ENCODE assay signal across 27 cellular contexts in genomic region chr1:240599299-240599698, GRCh38. TPM values are rescaled to one million over a fixed set of nuclear protein-coding genes. Genes with fewer than 3 reads are reported as not detected.
A peak's percentile ranks its signal among the peaks of the same experiment; 100 is the strongest.
DNase-seq lines count a peak whose midpoint lies in the region; ATAC-seq, FAIRE-seq and TF ChIP-seq lines count a peak whose summit lies in the region.
"Had no signal": no experiment of that assay in that cellular context is flagged by ENCODE, and none has a peak within 500 bp of the region (broad histone marks: within the 10 kb centered on the region; RNA-seq: fewer than 3 reads in every experiment).

No MANE protein-coding gene starts in this region.

- no peak for TF ChIP-seq CTCF in VCaP (conservative IDR thresholded peaks at IDR 0.05)
- TF ChIP-seq CTCF in HepG2 (CRISPR knock-in tag; IDR thresholded peaks at IDR 0.05), result no peak
- no peak for TF ChIP-seq CTCF in right lobe of liver (IDR thresholded peaks at IDR 0.05)
- TF ChIP-seq CTCF in neural progenitor cell (IDR thresholded peaks at IDR 0.05), result no peak
- TF ChIP-seq CTCF in testis (IDR thresholded peaks at IDR 0.05), result no peak

- H3K4me2 ChIP-seq in HepG2 (ENCODE audit: low read depth, low read length), result 0 out of 2 replicates have a peak overlapping the region, but pooled peaks have one; percentile 11
- no peak overlapping the region for H3K4me2 ChIP-seq in neural progenitor cell

- FAIRE-seq in HepG2 (lab: Jason Lieb, UNC), result no peak
- FAIRE-seq: A204.1, G401.6, GM12891 had no signal

- TF ChIP-seq RAD21 in HepG2 (CRISPR knock-in tag; IDR thresholded peaks at IDR 0.05), result no peak

- TF ChIP-seq POLR2A in HepG2 (IDR thresholded peaks at IDR 0.05; ENCODE audit: insufficient read depth in 1 of 2, low read depth in 2 of 2, low read length in 2 of 2) (no peak), right lobe of liver (IDR thresholded peaks at IDR 0.05) (no peak), testis (IDR thresholded peaks at IDR 0.05) (no peak)

- CTCF ChIA-PET in HepG2 (lab: Yijun Ruan, JAX; ENCODE audit: low intra/inter-chr PET ratio, low total read pairs), result no interaction called here

- no TSS peak for BruUV-seq in HepG2 (replicated peaks; lab: Mats Ljungman, UMichigan)

- TF ChIP-seq EP300 in HepG2 (IDR thresholded peaks at IDR 0.05; ENCODE audit: low read depth in 2 of 2, low read length in 2 of 2) (no peak; a peak in 1 of 4 replicates), HepG2 (CRISPR knock-in tag; IDR thresholded peaks at IDR 0.05; ENCODE audit: borderline replicate concordance) (no peak)

- no peaks in the 10 kb centered on the region for H3F3A ChIP-seq in neural progenitor cell (ENCODE audit: low read depth)

- no peak for DNase-seq in HepG2 (ENCODE audit: low spot score)
- peak in 1 of 3 donors; percentile 61 for DNase-seq in right lobe of liver
- DNase-seq in neural progenitor cell (ENCODE audit: low spot score), result no peak
- DNase-seq in DMS79 treated with DMSO at 0.1 percent for 48 hours (lab: John Stamatoyannopoulos, UW), result no peak
- DNase-seq in testis, result no peak
- DNase-seq in activated naive CD4-positive, alpha-beta T cell treated with Interleukin-2 at 50 U/mL for 16 hours, result no peak
- DNase-seq in NCI-H748 (lab: John Stamatoyannopoulos, UW; ENCODE audit: unreplicated experiment), result no peak
- DNase-seq: 8988T; ACHN; BE2C; C1 segment of cervical spinal cord; CD4-positive, alpha-beta memory T cell; CD4-positive, CD25-positive, alpha-beta regulatory T cell; CD8-positive, alpha-beta memory T cell; COR-L47; DMS 273 treated with DMSO at 0.1 percent for 48 hours; DMS153; DMS53; DMS79; GF-D8 had no signal

- H3K9me3 ChIP-seq in HepG2 (ENCODE audit: low read length) (no peaks in the 10 kb centered on the region), right lobe of liver (no peaks in the 10 kb centered on the region), neural progenitor cell (ENCODE audit: low read depth) (no peaks in the 10 kb centered on the region), testis (no peaks in the 10 kb centered on the region)
- H3K9me3 ChIP-seq: BE2C, BLaER1 had no signal

- peaks cover 2% of the 10 kb centered on the region for H3K27me3 Mint-ChIP-seq in neural progenitor cell (ENCODE audit: insufficient read depth, low read depth)
- H3K27me3 Mint-ChIP-seq: CD4-positive, alpha-beta memory T cell; CD4-positive, CD25-positive, alpha-beta regulatory T cell; CD8-positive, alpha-beta memory T cell had no signal

- POLR2A ChIA-PET in HepG2 (lab: Yijun Ruan, JAX), result no interaction called here

- H2AFZ ChIP-seq in HepG2 (ENCODE audit: low read length) (no peak overlapping the region), neural progenitor cell (replicated peaks) (no peak overlapping the region)

- in situ Hi-C loops in HepG2 (cut with HindIII; ENCODE audit: extremely low pct_ligation_motif_present, low pct_unique_long_range_greater_than_20kb), result no loop called here

- H3K79me2 ChIP-seq in HepG2 (ENCODE audit: insufficient read depth, low read length), result no peaks in the 10 kb centered on the region
- H3K79me2 ChIP-seq in neural progenitor cell (ENCODE audit: low read depth), result no peaks in the 10 kb centered on the region

- no peaks in the 10 kb centered on the region for H3K9me3 Mint-ChIP-seq in neural progenitor cell

- intact Hi-C loops in HepG2 (cut with micrococcal nuclease; ENCODE audit: unreplicated experiment), result no loop called here
- intact Hi-C loops in right lobe of liver (cut with DNase I), result no loop called here
- intact Hi-C loops in testis (cut with DNase I; ENCODE audit: low total_unique reads), result no loop called here

- no peaks in the 10 kb centered on the region for H3K27me3 ChIP-seq in HepG2 (ENCODE audit: control insufficient read depth in 1 of 2, insufficient read depth in 2 of 2, low read length in 2 of 2)
- no peaks in the 10 kb centered on the region for H3K27me3 ChIP-seq in right lobe of liver
- no peaks in the 10 kb centered on the region for H3K27me3 ChIP-seq in neural progenitor cell
- H3K27me3 ChIP-seq in testis, result no peaks in the 10 kb centered on the region
- H3K27me3 ChIP-seq: BE2C, BLaER1 had no signal

- no peak overlapping the region for H3K4me3 Mint-ChIP-seq in neural progenitor cell
- H3K4me3 Mint-ChIP-seq: CD14-positive monocyte; CD4-positive, alpha-beta memory T cell; CD4-positive, CD25-positive, alpha-beta regulatory T cell; CD8-positive, alpha-beta memory T cell had no signal

- H4K20me1 ChIP-seq in HepG2 (ENCODE audit: insufficient read depth, low read length) (no peaks in the 10 kb centered on the region), neural progenitor cell (ENCODE audit: low read depth) (no peaks in the 10 kb centered on the region)
- H4K20me1 ChIP-seq: BLaER1 had no signal

- H3K9ac ChIP-seq in HepG2 (ENCODE audit: insufficient read depth, low read depth, low read length), result no peak overlapping the region
- no peak overlapping the region for H3K9ac ChIP-seq in neural progenitor cell
- H3K9ac ChIP-seq: BLaER1 had no signal

- ATAC-seq in HepG2 (no peak), right lobe of liver (peak; percentile 4 to 49 (median 28))

- H3K27ac ChIP-seq in VCaP, result peak overlapping the region; percentile 91
- peak overlapping the region; percentile 8 for H3K27ac ChIP-seq in HepG2 (ENCODE audit: extremely low read length, insufficient read depth, low read length)
- H3K27ac ChIP-seq in right lobe of liver, result peak overlapping the region; percentile 92 to 97 (median 92)
- H3K27ac ChIP-seq in neural progenitor cell, result no peak overlapping the region
- H3K27ac ChIP-seq in testis, result no peak overlapping the region
- H3K27ac ChIP-seq: BLaER1 had no signal

- no peaks in the 10 kb centered on the region for H3K36me3 ChIP-seq in HepG2 (replicated peaks in 1 of 2; ENCODE audit: control insufficient read depth in 1 of 2, insufficient read depth in 2 of 2, low read length in 2 of 2)
- no peaks in the 10 kb centered on the region for H3K36me3 ChIP-seq in right lobe of liver
- no peaks in the 10 kb centered on the region for H3K36me3 ChIP-seq in neural progenitor cell
- no peaks in the 10 kb centered on the region for H3K36me3 ChIP-seq in testis (ENCODE audit: low read depth, missing control alignments)
- H3K36me3 ChIP-seq: BE2C, BLaER1 had no signal

- H3K4me3 ChIP-seq in HepG2 (replicated peaks in 1 of 3; ENCODE audit: insufficient read depth in 1 of 3, low read depth in 2 of 3, low read length in 3 of 3) (no peak overlapping the region), right lobe of liver (no peak overlapping the region), neural progenitor cell (no peak overlapping the region), testis (no peak overlapping the region)
- H3K4me3 ChIP-seq: BLaER1 had no signal

- peak overlapping the region; percentile 97 for H3K27ac Mint-ChIP-seq in neural progenitor cell
- H3K27ac Mint-ChIP-seq: CD4-positive, CD25-positive, alpha-beta regulatory T cell; CD8-positive, alpha-beta memory T cell had no signal

- peaks cover 55% of the 10 kb centered on the region for H3K4me1 ChIP-seq in HepG2 (ENCODE audit: insufficient read depth, low read length)
- H3K4me1 ChIP-seq in right lobe of liver, result peaks cover 0 to 49% (median 19%) of the 10 kb centered on the region in 4 donors
- H3K4me1 ChIP-seq in neural progenitor cell, result no peaks in the 10 kb centered on the region
- no peaks in the 10 kb centered on the region for H3K4me1 ChIP-seq in testis
- H3K4me1 ChIP-seq: BE2C had no signal

- WGBS in HepG2 (ENCODE audit: low lambda C conversion rate), result 32% methylated on average over 3 of the region's 3 CpGs
- 16% methylated on average over 3 of the region's 3 CpGs for WGBS in right lobe of liver (ENCODE audit: insufficient coverage, low coverage, low lambda C conversion rate, missing lambda C conversion rate)
- WGBS in testis, 2 donors, result 79 to 91% methylated on average over 3 of the region's 3 CpGs

- H3K36me3 Mint-ChIP-seq in neural progenitor cell, result no peaks in the 10 kb centered on the region
- H3K36me3 Mint-ChIP-seq: CD14-positive monocyte; CD4-positive, alpha-beta memory T cell; CD4-positive, CD25-positive, alpha-beta regulatory T cell; CD8-positive, alpha-beta memory T cell had no signal

- H3K4me1 Mint-ChIP-seq in neural progenitor cell, result peaks cover 35% of the 10 kb centered on the region
- H3K4me1 Mint-ChIP-seq: CD14-positive monocyte; CD4-positive, alpha-beta memory T cell; CD4-positive, CD25-positive, alpha-beta regulatory T cell had no signal

TF ChIP-seq in HepG2, 621 proteins besides CTCF, POLR2A, EP300 and RAD21 (continues in another document):
- TF ChIP-seq FOXP1 (IDR thresholded peaks at IDR 0.05) (no peak), FOXP1 (CRISPR knock-in tag; IDR thresholded peaks at IDR 0.05) (0 out of 2 replicates have a peak, but pooled peaks have one; percentile 27), RXRB (CRISPR knock-in tag; IDR thresholded peaks at IDR 0.05; ENCODE audit: borderline replicate concordance) (peak; percentile 55; the same call in 1 of the 2 replicates), SMYD3 (CRISPR knock-in tag; IDR thresholded peaks at IDR 0.05) (0 out of 2 replicates have a peak, but pooled peaks have one; percentile 31)

RNA-seq across cellular contexts. Expression of gene GREM2, which starts 12.7 kb away (rescaled TPM):
- total RNA-seq in HepG2 (2016; rRNA removed; fragmentation: Illumina TruSeq; extraction: Trizol) (not detected in 2 replicates), right lobe of liver (10 to 100 TPM in 5 of 6 experiments, 1 to 10 TPM in 1; 5.1 to 27.4 (median 12.7) TPM), neural progenitor cell (ENCODE audit: low replicate concordance) (not detected in 2 replicates), testis (under 1 TPM; 0.37 to 0.39 TPM)
- not detected in 2 replicates for total RNA-seq in HepG2 (2016; cell fraction: cytosol; rRNA removed; fragmentation: Illumina TruSeq; extraction: Trizol; ENCODE audit: low read depth)
- total RNA-seq in HepG2 (2016; cell fraction: insoluble cytoplasmic fraction; rRNA removed; fragmentation: Illumina TruSeq; extraction: Trizol), result not detected in 2 replicates
- total RNA-seq in HepG2 (2016; cell fraction: membrane; rRNA removed; fragmentation: Illumina TruSeq; extraction: Trizol), result not detected in 2 replicates
- not detected in 2 replicates for total RNA-seq in HepG2 (2016; cell fraction: nucleus; rRNA removed; fragmentation: Illumina TruSeq; extraction: Trizol)
- polyA plus RNA-seq in HepG2 (2011; rRNA removed) (0.07 and 0.10 TPM in 2 replicates), testis (ENCODE audit: insufficient read depth, low read depth, low replicate concordance) (1.8 TPM)
- 0.04 and 0.08 TPM in 2 replicates for polyA plus RNA-seq in HepG2 (2011; cell fraction: cytosol; rRNA removed)
- polyA plus RNA-seq in HepG2 (2011; cell fraction: nucleus; rRNA removed), result 0.03 and 0.12 TPM in 2 replicates
- 0.44 and 2.0 TPM in 2 replicates for polyA plus RNA-seq in HepG2 (2012)
- not detected in 2 replicates for polyA plus RNA-seq in HepG2 (2016; cell fraction: cytosol; fragmentation: Illumina TruSeq; extraction: Trizol; ENCODE audit: low read depth)
- not detected in 2 replicates for polyA plus RNA-seq in HepG2 (2016; cell fraction: insoluble cytoplasmic fraction; fragmentation: Illumina TruSeq; extraction: Trizol; ENCODE audit: low read depth)
- polyA plus RNA-seq in HepG2 (2016; cell fraction: membrane; fragmentation: Illumina TruSeq; extraction: Trizol; ENCODE audit: low read depth), result not detected in 2 replicates
- not detected in 2 replicates for polyA plus RNA-seq in HepG2 (2016; cell fraction: nucleus; fragmentation: Illumina TruSeq; extraction: Trizol; ENCODE audit: insufficient read depth, low read depth)
- 0.06 TPM in 1 of 2 replicates, not detected in the other for polyA minus RNA-seq in HepG2 (2011; rRNA and poly(A)+ RNA removed; ENCODE audit: low replicate concordance)
- not detected in 2 replicates for polyA minus RNA-seq in HepG2 (2011; cell fraction: cytosol; rRNA and poly(A)+ RNA removed)
- polyA minus RNA-seq in HepG2 (2011; cell fraction: nucleus; rRNA and poly(A)+ RNA removed), result not detected in 2 replicates
- total RNA-seq: A673; CD4-positive, CD25-positive, alpha-beta regulatory T cell; CD8-positive, alpha-beta memory T cell had no signal
- polyA plus RNA-seq: CD14-positive monocyte; CD4-positive, CD25-positive, alpha-beta regulatory T cell had no signal

Comparison
In these comparisons a context has a peak if more than half of its experiments do, and no peak if none do; other contexts are left out.
1. H3K27ac ChIP-seq: peak in VCaP (single experiment), HepG2 (single experiment) and right lobe of liver (3 of 3); none in neural progenitor cell (single experiment) and testis (0 of 2).